In genomic region chr18:6315556-6316331, GRCh38 we compare ENCODE assay signal across 27 cellular contexts.
DNase-seq lines count a peak whose midpoint lies in the region; ATAC-seq, FAIRE-seq and TF ChIP-seq lines count a peak whose summit lies in the region.
"Had no signal": no experiment of that assay in that cellular context is flagged by ENCODE, and none has a peak within 500 bp of the region (broad histone marks: within the 10 kb centered on the region; RNA-seq: fewer than 3 reads in every experiment).

No MANE protein-coding gene starts in this region.

- H3K4me3 ChIP-seq in body of pancreas (no peak overlapping the region), right lobe of liver (peak overlapping the region in 1 of 3 donors; percentile 19)
- H3K4me3 ChIP-seq: A549, prostate gland, testis had no signal

- H3K36me3 ChIP-seq in body of pancreas (replicated peaks in 1 of 2; ENCODE audit: insufficient read depth in 1 of 2, low read depth in 2 of 2): no peaks in the 10 kb centered on the region
- no peaks in the 10 kb centered on the region for H3K36me3 ChIP-seq in right lobe of liver
- H3K36me3 ChIP-seq: prostate gland had no signal

- no peak for TF ChIP-seq CTCF in body of pancreas (IDR thresholded peaks at IDR 0.05)
- TF ChIP-seq CTCF in right lobe of liver (IDR thresholded peaks at IDR 0.05): no peak

- intact Hi-C loops in left cardiac atrium (cut with DNase I) (no loop called here), cardiac septum (cut with DNase I) (no loop called here), body of pancreas (cut with DNase I) (no loop called here), right lobe of liver (cut with DNase I) (no loop called here)

- 30 to 43% methylated on average over 10 of the region's 10 CpGs for WGBS in body of pancreas, 2 donors
- WGBS in right lobe of liver (ENCODE audit: insufficient coverage, low coverage, low lambda C conversion rate, missing lambda C conversion rate): 18% methylated on average over 10 of the region's 10 CpGs

- H3K27me3 ChIP-seq in body of pancreas (no peaks in the 10 kb centered on the region), right lobe of liver (no peaks in the 10 kb centered on the region)
- H3K27me3 ChIP-seq: heart left ventricle, testis had no signal

- peak; percentile 69 for FAIRE-seq in urothelium cell line (lab: Jason Lieb, UNC)
- FAIRE-seq: A549 had no signal

- ATAC-seq in left cardiac atrium: peak; percentile 50 to 79
- ATAC-seq in body of pancreas: peak; percentile 89
- ATAC-seq in right lobe of liver: peak; percentile 80 to 89 (median 84)
- ATAC-seq: A549, Panc1 had no signal

- H3K27ac ChIP-seq in body of pancreas: peak overlapping the region in 3 of 4 donors; percentile 25 to 61 (median 46)
- H3K27ac ChIP-seq in right lobe of liver: peak overlapping the region in 1 of 3 donors; percentile 74
- H3K27ac ChIP-seq: A549, heart left ventricle, prostate gland, testis had no signal

- H3K9me3 ChIP-seq in body of pancreas (no peaks in the 10 kb centered on the region), right lobe of liver (no peaks in the 10 kb centered on the region)
- H3K9me3 ChIP-seq: A549, prostate gland, testis had no signal

- H3K4me1 ChIP-seq in body of pancreas (peaks cover 11% of the 10 kb centered on the region), right lobe of liver (peaks cover 0 to 30% (median 4%) of the 10 kb centered on the region in 4 donors)
- H3K4me1 ChIP-seq: A549, prostate gland, testis had no signal

- TF ChIP-seq POLR2A in body of pancreas (IDR thresholded peaks at IDR 0.05): no peak
- no peak for TF ChIP-seq POLR2A in right lobe of liver (IDR thresholded peaks at IDR 0.05)

- DNase-seq in left cardiac atrium (no peak), cardiac septum (ENCODE audit: low spot score) (no peak), body of pancreas (peak; percentile 30 to 76 (median 57)), right lobe of liver (peak; percentile 32 to 72 (median 44)), urothelium cell line (ENCODE audit: low spot score) (no peak), NCI-H524 (lab: John Stamatoyannopoulos, UW) (no peak), kidney tubule cell (ENCODE audit: low spot score) (no peak), NCI-H2196 treated with DMSO at 0.1 percent for 48 hours (lab: John Stamatoyannopoulos, UW; ENCODE audit: unreplicated experiment) (no peak)
- DNase-seq: activated B cell treated with CpG ODN at 0.5 μM for 24 hours; activated CD4-positive, alpha-beta T cell treated with anti-CD3 and anti-CD28 coated beads, Interleukin-2, amount 50 U/mL, for 48 hours; activated naive CD4-positive, alpha-beta T cell treated with Interleukin-2 at 50 U/mL for 16 hours; AML-193; CD8-positive, alpha-beta memory T cell; erythroblast; HCEC 1CT; heart left ventricle; KG1; mesendoderm; NCI-H1694 treated with DMSO at 0.1 percent for 48 hours; NCI-H524 treated with DMSO at 0.1 percent for 48 hours; NK-92 treated with Interleukin-12 subunit alpha and Interleukin-12 subunit beta, amount 100 ng/mL, for 24 hours; stimulated activated naive CD4-positive, alpha-beta T cell treated with Interleukin-2 at 50 U/mL for 16 hours; SW 1271; testis had no signal

Comparison
In these comparisons a context has a peak if more than half of its experiments do, and no peak if none do; other contexts are left out.
1. DNase-seq: peak in body of pancreas (4 of 4) and right lobe of liver (3 of 3); none in left cardiac atrium (single experiment), cardiac septum (single experiment), urothelium cell line (single experiment), NCI-H524 (0 of 2), kidney tubule cell (single experiment) and NCI-H2196 treated with DMSO at 0.1 percent for 48 hours (single experiment).
2. Peak in every context shown above with its lines, with median percentiles within 50 percentile points of each other: ATAC-seq.